ENCODE assay signal across 1 cellular context in the genomic region with DNA sequence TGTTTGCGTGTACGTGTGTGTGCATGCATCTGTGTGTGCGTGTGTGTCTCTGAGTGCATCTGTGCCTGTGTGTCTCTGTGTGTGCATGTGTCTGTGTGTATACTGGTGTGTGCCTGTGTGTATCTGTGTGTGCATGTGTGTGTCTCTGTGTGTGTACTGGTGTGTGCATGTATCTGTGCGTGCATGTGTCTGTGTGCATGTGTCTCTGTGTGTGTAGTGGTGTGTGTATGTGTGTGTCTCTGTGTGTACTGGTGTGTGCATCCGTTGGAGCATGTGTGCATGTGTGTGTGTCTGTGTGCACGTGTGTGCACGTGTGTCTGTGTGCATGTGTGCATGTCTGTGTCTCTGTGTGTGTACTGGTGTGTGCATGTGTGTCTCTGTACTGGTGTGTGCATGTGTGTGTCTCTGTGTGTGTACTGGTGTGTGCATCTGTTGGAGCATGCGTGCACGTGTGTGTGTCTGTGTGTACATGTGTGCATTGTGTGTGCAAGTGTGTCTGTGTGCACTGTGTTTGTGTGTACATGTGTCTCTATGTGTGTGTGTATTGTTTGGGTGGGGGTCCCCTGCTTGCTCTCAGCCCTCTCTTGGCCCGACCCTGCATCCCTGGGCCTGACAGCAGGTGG.
TF ChIP-seq lines count a peak whose summit lies in the region.

No MANE protein-coding gene starts in this region.

TF ChIP-seq in GM23338, 12 proteins besides CTCF, POLR2A, EP300 and RAD21:
- TF ChIP-seq, protein P1, sequence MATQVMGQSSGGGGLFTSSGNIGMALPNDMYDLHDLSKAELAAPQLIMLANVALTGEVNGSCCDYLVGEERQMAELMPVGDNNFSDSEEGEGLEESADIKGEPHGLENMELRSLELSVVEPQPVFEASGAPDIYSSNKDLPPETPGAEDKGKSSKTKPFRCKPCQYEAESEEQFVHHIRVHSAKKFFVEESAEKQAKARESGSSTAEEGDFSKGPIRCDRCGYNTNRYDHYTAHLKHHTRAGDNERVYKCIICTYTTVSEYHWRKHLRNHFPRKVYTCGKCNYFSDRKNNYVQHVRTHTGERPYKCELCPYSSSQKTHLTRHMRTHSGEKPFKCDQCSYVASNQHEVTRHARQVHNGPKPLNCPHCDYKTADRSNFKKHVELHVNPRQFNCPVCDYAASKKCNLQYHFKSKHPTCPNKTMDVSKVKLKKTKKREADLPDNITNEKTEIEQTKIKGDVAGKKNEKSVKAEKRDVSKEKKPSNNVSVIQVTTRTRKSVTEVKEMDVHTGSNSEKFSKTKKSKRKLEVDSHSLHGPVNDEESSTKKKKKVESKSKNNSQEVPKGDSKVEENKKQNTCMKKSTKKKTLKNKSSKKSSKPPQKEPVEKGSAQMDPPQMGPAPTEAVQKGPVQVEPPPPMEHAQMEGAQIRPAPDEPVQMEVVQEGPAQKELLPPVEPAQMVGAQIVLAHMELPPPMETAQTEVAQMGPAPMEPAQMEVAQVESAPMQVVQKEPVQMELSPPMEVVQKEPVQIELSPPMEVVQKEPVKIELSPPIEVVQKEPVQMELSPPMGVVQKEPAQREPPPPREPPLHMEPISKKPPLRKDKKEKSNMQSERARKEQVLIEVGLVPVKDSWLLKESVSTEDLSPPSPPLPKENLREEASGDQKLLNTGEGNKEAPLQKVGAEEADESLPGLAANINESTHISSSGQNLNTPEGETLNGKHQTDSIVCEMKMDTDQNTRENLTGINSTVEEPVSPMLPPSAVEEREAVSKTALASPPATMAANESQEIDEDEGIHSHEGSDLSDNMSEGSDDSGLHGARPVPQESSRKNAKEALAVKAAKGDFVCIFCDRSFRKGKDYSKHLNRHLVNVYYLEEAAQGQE (IDR thresholded peaks at IDR 0.05; ENCODE audit: unreplicated experiment): no peak
- TF ChIP-seq STAT1 (IDR thresholded peaks at IDR 0.05; ENCODE audit: unreplicated experiment): no peak
- TF ChIP-seq, protein P2, sequence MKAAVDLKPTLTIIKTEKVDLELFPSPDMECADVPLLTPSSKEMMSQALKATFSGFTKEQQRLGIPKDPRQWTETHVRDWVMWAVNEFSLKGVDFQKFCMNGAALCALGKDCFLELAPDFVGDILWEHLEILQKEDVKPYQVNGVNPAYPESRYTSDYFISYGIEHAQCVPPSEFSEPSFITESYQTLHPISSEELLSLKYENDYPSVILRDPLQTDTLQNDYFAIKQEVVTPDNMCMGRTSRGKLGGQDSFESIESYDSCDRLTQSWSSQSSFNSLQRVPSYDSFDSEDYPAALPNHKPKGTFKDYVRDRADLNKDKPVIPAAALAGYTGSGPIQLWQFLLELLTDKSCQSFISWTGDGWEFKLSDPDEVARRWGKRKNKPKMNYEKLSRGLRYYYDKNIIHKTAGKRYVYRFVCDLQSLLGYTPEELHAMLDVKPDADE (IDR thresholded peaks at IDR 0.05): no peak
- TF ChIP-seq POLR2AphosphoS5 (IDR thresholded peaks at IDR 0.05; ENCODE audit: low read depth): no peak
- TF ChIP-seq NANOG (IDR thresholded peaks at IDR 0.05; ENCODE audit: borderline replicate concordance): no peak
- TF ChIP-seq CREB1 (CRISPR knock-in tag; IDR thresholded peaks at IDR 0.05; ENCODE audit: low read depth): no peak
- TF ChIP-seq ZNF331 (CRISPR knock-in tag; IDR thresholded peaks at IDR 0.05; ENCODE audit: low read depth): no peak
- TF ChIP-seq EZH2phosphoT487 (IDR thresholded peaks at IDR 0.05; ENCODE audit: unreplicated experiment): no peak
- no peak for TF ChIP-seq JUNB (IDR thresholded peaks at IDR 0.05; ENCODE audit: unreplicated experiment)
- no peak for TF ChIP-seq EZH2 (IDR thresholded peaks at IDR 0.05; ENCODE audit: low read depth, unreplicated experiment)
- TF ChIP-seq ZNF114 (CRISPR knock-in tag; IDR thresholded peaks at IDR 0.05): no peak
- TF ChIP-seq, protein P3, sequence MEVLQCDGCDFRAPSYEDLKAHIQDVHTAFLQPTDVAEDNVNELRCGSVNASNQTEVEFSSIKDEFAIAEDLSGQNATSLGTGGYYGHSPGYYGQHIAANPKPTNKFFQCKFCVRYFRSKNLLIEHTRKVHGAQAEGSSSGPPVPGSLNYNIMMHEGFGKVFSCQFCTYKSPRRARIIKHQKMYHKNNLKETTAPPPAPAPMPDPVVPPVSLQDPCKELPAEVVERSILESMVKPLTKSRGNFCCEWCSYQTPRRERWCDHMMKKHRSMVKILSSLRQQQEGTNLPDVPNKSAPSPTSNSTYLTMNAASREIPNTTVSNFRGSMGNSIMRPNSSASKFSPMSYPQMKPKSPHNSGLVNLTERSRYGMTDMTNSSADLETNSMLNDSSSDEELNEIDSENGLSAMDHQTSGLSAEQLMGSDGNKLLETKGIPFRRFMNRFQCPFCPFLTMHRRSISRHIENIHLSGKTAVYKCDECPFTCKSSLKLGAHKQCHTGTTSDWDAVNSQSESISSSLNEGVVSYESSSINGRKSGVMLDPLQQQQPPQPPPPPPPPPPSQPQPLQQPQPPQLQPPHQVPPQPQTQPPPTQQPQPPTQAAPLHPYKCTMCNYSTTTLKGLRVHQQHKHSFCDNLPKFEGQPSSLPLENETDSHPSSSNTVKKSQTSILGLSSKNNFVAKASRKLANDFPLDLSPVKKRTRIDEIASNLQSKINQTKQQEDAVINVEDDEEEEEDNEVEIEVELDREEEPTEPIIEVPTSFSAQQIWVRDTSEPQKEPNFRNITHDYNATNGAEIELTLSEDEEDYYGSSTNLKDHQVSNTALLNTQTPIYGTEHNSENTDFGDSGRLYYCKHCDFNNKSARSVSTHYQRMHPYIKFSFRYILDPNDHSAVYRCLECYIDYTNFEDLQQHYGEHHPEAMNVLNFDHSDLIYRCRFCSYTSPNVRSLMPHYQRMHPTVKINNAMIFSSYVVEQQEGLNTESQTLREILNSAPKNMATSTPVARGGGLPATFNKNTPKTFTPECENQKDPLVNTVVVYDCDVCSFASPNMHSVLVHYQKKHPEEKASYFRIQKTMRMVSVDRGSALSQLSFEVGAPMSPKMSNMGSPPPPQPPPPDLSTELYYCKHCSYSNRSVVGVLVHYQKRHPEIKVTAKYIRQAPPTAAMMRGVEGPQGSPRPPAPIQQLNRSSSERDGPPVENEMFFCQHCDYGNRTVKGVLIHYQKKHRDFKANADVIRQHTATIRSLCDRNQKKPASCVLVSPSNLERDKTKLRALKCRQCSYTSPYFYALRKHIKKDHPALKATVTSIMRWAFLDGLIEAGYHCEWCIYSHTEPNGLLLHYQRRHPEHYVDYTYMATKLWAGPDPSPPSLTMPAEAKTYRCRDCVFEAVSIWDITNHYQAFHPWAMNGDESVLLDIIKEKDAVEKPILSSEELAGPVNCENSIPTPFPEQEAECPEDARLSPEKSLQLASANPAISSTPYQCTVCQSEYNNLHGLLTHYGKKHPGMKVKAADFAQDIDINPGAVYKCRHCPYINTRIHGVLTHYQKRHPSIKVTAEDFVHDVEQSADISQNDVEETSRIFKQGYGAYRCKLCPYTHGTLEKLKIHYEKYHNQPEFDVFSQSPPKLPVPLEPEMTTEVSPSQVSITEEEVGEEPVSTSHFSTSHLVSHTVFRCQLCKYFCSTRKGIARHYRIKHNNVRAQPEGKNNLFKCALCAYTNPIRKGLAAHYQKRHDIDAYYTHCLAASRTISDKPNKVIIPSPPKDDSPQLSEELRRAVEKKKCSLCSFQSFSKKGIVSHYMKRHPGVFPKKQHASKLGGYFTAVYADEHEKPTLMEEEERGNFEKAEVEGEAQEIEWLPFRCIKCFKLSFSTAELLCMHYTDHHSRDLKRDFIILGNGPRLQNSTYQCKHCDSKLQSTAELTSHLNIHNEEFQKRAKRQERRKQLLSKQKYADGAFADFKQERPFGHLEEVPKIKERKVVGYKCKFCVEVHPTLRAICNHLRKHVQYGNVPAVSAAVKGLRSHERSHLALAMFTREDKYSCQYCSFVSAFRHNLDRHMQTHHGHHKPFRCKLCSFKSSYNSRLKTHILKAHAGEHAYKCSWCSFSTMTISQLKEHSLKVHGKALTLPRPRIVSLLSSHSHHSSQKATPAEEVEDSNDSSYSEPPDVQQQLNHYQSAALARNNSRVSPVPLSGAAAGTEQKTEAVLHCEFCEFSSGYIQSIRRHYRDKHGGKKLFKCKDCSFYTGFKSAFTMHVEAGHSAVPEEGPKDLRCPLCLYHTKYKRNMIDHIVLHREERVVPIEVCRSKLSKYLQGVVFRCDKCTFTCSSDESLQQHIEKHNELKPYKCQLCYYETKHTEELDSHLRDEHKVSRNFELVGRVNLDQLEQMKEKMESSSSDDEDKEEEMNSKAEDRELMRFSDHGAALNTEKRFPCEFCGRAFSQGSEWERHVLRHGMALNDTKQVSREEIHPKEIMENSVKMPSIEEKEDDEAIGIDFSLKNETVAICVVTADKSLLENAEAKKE (CRISPR knock-in tag; IDR thresholded peaks at IDR 0.05): no peak
